17 cellular contexts compared by ENCODE assay signal in genomic region chr4:169854090-169854489, GRCh38.
"Had no signal": no experiment of that assay in that cellular context is flagged by ENCODE, and none has a peak within 500 bp of the region (broad histone marks: within the 10 kb centered on the region; RNA-seq: fewer than 3 reads in every experiment).

No MANE protein-coding gene starts in this region.

- H3K4me1 Mint-ChIP-seq: activated CD8-positive, alpha-beta memory T cell treated with anti-CD3 and anti-CD28 coated beads, Interleukin-2, amount 10 ng/mL, durations not matched to agents 7 days and 5 days; activated naive CD4-positive, alpha-beta T cell treated with anti-CD3 and anti-CD28 coated beads, Interleukin-2, amount 10 ng/mL, durations not matched to agents 7 days and 5 days; naive B cell; neural progenitor cell had no signal

- H3K4me1 ChIP-seq: ascending aorta, left lung, neural progenitor cell, psoas muscle, right lobe of liver had no signal

- H3K4me3 Mint-ChIP-seq: activated CD8-positive, alpha-beta memory T cell treated with anti-CD3 and anti-CD28 coated beads, Interleukin-2, amount 10 ng/mL, durations not matched to agents 7 days and 5 days; activated naive CD4-positive, alpha-beta T cell treated with anti-CD3 and anti-CD28 coated beads, Interleukin-2, amount 10 ng/mL, durations not matched to agents 7 days and 5 days; endodermal cell; naive B cell; neural progenitor cell had no signal

- H3K4me2 ChIP-seq: neural progenitor cell, smooth muscle cell had no signal

- ATAC-seq: activated CD8-positive, alpha-beta memory T cell treated with anti-CD3 and anti-CD28 coated beads, Interleukin-2, amount 10 ng/mL, durations not matched to agents 7 days and 5 days; left lung; psoas muscle; right lobe of liver; stimulated activated naive CD8-positive, alpha-beta T cell treated with anti-CD3 and anti-CD28 coated beads, Interleukin-15, Interleukin-2, amounts not matched to agents 100 U/mL and 50 U/mL, for 24 hours had no signal

- FAIRE-seq: keratinocyte had no signal

- H3K4me3 ChIP-seq: ascending aorta, left lung, neural progenitor cell, psoas muscle, right lobe of liver, smooth muscle cell had no signal

- H3K9me3 Mint-ChIP-seq: activated naive CD4-positive, alpha-beta T cell treated with anti-CD3 and anti-CD28 coated beads, Interleukin-2, amount 10 ng/mL, durations not matched to agents 7 days and 5 days; neural progenitor cell had no signal

- DNase-seq: activated CD4-positive, alpha-beta T cell treated with anti-CD3 and anti-CD28 coated beads, Interleukin-2, amount 50 U/mL, for 4 hours; activated CD4-positive, CD25-positive, alpha-beta regulatory T cell treated with anti-CD3 and anti-CD28 coated beads, Interleukin-2, amount 50 U/mL, for 72 hours; activated CD8-positive, alpha-beta memory T cell treated with anti-CD3 and anti-CD28 coated beads, Interleukin-2, amount 10 ng/mL, durations not matched to agents 7 days and 5 days; activated naive CD4-positive, alpha-beta T cell treated with anti-CD3 and anti-CD28 coated beads, Interleukin-2, amount 10 ng/mL, durations not matched to agents 7 days and 5 days; activated T-cell treated with anti-CD3 and anti-CD28 coated beads, Interleukin-2, amount 50 U/mL, for 1 hour; endodermal cell; left lung; naive B cell; psoas muscle; right lobe of liver; stimulated activated CD4-positive, alpha-beta T cell treated with anti-CD3 and anti-CD28 coated beads, Interleukin-4, amount 100 ng/mL, for 4 hours; stimulated activated naive CD8-positive, alpha-beta T cell treated with anti-CD3 and anti-CD28 coated beads, Interleukin-15, Interleukin-2, amounts not matched to agents 100 U/mL and 50 U/mL, for 24 hours; trophoblast cell had no signal

- H3K27me3 ChIP-seq: ascending aorta, left lung, neural progenitor cell, right lobe of liver had no signal

- H3K36me3 ChIP-seq: ascending aorta, left lung, neural progenitor cell, right lobe of liver had no signal

- H3K27ac ChIP-seq: ascending aorta, left lung, neural progenitor cell, psoas muscle, right lobe of liver had no signal

- H3K36me3 Mint-ChIP-seq: activated CD8-positive, alpha-beta memory T cell treated with anti-CD3 and anti-CD28 coated beads, Interleukin-2, amount 10 ng/mL, durations not matched to agents 7 days and 5 days; activated naive CD4-positive, alpha-beta T cell treated with anti-CD3 and anti-CD28 coated beads, Interleukin-2, amount 10 ng/mL, durations not matched to agents 7 days and 5 days; naive B cell; neural progenitor cell had no signal

- H3K27me3 Mint-ChIP-seq: activated naive CD4-positive, alpha-beta T cell treated with anti-CD3 and anti-CD28 coated beads, Interleukin-2, amount 10 ng/mL, durations not matched to agents 7 days and 5 days had no signal

- H2AFZ ChIP-seq: neural progenitor cell had no signal

- H3K9me3 ChIP-seq: ascending aorta, left lung, psoas muscle, right lobe of liver had no signal

- H3K27ac Mint-ChIP-seq: activated CD8-positive, alpha-beta memory T cell treated with anti-CD3 and anti-CD28 coated beads, Interleukin-2, amount 10 ng/mL, durations not matched to agents 7 days and 5 days; activated naive CD4-positive, alpha-beta T cell treated with anti-CD3 and anti-CD28 coated beads, Interleukin-2, amount 10 ng/mL, durations not matched to agents 7 days and 5 days; endodermal cell; neural progenitor cell had no signal
